ENCODE assay signal across 1 cellular context in the genomic region with DNA sequence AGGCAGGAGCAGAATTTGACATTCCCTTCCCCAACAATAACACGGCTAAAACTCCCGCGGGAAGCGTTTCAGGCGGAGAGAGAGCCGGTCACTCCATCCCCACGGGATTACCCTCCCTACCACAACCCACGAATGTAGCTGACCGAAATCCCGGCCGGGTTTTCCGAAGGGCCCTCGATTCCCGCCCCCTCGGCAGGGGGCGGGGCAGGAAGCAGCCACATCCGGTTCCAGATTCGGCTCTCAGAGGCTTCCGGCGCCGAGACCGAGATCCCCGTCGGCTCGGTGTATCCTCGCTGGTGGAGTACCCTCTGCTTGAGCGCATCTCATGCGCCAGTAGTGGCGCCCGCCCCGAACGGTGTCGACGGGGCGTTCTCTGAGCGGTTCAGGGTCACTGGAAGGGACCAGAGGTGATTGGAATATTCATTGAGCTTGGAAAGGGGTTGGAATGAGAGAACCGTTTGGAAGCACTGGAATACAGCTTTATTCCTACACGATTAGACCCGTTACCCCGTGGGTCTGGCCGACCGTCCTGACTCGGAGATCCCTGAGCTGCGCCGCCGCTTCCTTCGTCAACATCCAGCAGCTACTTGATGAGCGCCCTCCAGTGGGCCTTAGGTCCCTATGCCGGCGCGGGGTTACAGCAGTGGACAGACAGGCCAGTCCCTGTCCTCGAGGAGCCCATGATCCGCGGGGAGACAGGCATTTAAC.
A peak's percentile ranks its signal among the peaks of the same experiment; 100 is the strongest.
TF ChIP-seq lines count a peak whose summit lies in the region.

No MANE protein-coding gene starts in this region.

TF ChIP-seq in K562, 482 proteins besides CTCF, POLR2A, EP300 and RAD21 (continued from another document and continues in another):
- TF ChIP-seq, protein P1, sequence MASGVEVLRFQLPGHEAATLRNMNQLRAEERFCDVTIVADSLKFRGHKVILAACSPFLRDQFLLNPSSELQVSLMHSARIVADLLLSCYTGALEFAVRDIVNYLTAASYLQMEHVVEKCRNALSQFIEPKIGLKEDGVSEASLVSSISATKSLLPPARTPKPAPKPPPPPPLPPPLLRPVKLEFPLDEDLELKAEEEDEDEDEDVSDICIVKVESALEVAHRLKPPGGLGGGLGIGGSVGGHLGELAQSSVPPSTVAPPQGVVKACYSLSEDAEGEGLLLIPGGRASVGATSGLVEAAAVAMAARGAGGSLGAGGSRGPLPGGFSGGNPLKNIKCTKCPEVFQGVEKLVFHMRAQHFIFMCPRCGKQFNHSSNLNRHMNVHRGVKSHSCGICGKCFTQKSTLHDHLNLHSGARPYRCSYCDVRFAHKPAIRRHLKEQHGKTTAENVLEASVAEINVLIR (CRISPR knock-in tag; IDR thresholded peaks at IDR 0.05), result no peak
- TF ChIP-seq, protein P2, sequence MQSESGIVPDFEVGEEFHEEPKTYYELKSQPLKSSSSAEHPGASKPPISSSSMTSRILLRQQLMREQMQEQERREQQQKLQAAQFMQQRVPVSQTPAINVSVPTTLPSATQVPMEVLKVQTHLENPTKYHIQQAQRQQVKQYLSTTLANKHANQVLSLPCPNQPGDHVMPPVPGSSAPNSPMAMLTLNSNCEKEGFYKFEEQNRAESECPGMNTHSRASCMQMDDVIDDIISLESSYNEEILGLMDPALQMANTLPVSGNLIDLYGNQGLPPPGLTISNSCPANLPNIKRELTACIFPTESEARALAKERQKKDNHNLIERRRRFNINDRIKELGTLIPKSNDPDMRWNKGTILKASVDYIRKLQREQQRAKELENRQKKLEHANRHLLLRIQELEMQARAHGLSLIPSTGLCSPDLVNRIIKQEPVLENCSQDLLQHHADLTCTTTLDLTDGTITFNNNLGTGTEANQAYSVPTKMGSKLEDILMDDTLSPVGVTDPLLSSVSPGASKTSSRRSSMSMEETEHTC (IDR thresholded peaks at IDR 0.05), result no peak
- TF ChIP-seq YY1 (IDR thresholded peaks at IDR 0.05; ENCODE audit: borderline replicate concordance in 1 of 3, control insufficient read depth in 1 of 3, extremely low read depth in 1 of 3, insufficient read depth in 3 of 3, insufficient read length in 1 of 3, insufficient replicate concordance in 2 of 3, low read depth in 1 of 3, low read length in 2 of 3), result peak in 2 of 3 experiments; percentile 41 to 58
- TF ChIP-seq MLLT1 (IDR thresholded peaks at IDR 0.05), result peak in 1 of 2 experiments; percentile 23; a peak in 1 of 4 replicates
- no peak for TF ChIP-seq MXD1 (CRISPR knock-in tag; IDR thresholded peaks at IDR 0.05; ENCODE audit: borderline replicate concordance, poor library complexity, severe bottlenecking)
- no peak for TF ChIP-seq MXI1 (IDR thresholded peaks at IDR 0.05; ENCODE audit: low read depth, low read length)
- TF ChIP-seq MCM5 (IDR thresholded peaks at IDR 0.05; ENCODE audit: low read depth), result no peak
- peak; percentile 92 for TF ChIP-seq GATAD2B (IDR thresholded peaks at IDR 0.05; ENCODE audit: borderline replicate concordance)
- 0 out of 2 replicates have a peak, but pooled peaks have one; percentile 38 for TF ChIP-seq RBM14 (IDR thresholded peaks at IDR 0.05; ENCODE audit: borderline replicate concordance, insufficient read depth, low read depth, low read length)
- TF ChIP-seq ZBTB1 (CRISPR knock-in tag; IDR thresholded peaks at IDR 0.05; ENCODE audit: borderline replicate concordance, low read depth), result no peak
- TF ChIP-seq, protein P3, sequence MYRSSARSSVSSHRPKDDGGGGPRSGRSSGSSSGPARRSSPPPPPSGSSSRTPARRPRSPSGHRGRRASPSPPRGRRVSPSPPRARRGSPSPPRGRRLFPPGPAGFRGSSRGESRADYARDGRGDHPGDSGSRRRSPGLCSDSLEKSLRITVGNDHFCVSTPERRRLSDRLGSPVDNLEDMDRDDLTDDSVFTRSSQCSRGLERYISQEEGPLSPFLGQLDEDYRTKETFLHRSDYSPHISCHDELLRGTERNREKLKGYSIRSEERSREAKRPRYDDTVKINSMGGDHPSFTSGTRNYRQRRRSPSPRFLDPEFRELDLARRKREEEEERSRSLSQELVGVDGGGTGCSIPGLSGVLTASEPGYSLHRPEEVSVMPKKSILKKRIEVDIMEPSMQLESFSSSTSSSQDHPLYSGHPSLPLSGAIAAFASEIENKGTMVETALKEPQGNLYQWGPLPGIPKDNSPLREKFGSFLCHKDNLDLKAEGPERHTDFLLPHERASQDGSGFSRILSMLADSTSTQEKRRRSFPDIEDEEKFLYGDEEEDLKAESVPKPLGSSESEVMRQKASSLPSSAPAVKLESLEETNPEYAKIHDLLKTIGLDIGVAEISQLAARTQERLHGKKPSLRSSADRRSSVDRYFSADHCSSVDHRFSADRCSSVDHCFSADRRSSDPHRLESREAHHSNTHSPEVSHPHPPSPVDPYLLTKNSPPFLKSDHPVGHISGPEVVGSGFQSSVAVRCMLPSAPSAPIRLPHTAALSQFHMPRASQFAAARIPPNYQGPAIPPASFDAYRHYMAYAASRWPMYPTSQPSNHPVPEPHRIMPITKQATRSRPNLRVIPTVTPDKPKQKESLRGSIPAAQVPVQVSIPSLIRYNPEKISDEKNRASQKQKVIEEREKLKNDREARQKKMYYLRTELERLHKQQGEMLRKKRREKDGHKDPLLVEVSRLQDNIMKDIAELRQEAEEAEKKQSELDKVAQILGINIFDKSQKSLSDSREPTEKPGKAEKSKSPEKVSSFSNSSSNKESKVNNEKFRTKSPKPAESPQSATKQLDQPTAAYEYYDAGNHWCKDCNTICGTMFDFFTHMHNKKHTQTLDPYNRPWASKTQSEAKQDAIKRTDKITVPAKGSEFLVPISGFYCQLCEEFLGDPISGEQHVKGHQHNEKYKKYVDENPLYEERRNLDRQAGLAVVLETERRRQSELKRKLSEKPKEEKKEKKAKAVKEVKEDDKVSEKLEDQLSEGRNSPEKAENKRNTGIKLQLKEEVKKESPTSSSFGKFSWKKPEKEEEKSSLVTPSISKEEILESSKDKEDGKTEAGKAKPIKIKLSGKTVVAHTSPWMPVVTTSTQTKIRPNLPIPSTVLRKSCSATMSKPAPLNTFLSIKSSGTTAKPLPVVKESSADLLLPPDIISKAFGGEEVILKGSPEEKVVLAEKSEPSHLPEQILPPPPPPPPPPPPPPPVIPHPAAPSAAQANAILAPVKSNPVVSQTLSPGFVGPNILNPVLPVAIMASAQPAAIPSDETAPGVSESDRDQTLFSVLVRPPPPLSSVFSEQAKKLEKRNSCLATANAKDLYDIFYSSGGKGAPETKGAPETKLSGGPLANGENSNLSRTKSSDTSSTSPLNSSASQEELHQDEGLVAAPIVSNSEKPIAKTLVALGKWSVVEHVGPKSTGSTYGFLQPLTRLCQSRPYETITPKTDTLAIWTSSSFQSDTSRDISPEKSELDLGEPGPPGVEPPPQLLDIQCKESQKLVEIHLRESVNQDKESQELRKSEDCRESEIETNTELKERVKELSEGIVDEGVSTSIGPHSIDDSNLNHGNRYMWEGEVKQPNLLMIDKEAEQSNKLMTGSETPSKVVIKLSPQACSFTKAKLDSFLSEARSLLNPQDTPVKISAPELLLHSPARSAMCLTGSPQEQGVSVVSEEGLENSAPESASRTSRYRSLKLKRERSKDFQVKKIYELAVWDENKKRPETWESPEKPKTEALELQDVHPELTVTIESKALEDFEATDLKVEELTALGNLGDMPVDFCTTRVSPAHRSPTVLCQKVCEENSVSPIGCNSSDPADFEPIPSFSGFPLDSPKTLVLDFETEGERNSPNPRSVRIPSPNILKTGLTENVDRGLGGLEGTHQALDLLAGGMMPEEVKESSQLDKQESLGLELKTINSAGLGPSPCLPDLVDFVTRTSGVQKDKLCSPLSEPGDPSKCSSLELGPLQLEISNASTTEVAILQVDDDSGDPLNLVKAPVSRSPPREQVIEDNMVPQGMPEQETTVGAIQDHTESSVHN (IDR thresholded peaks at IDR 0.05; ENCODE audit: borderline replicate concordance in 1 of 2, low read depth in 1 of 2), result 0 out of 4 replicates have a peak, but pooled peaks of 1 of the 2 experiments have one; percentile 35
- no peak; the same call in 1 of the 2 replicates for TF ChIP-seq GTF2E2 (tag; IDR thresholded peaks at IDR 0.05)
- TF ChIP-seq ZNF740 (CRISPR knock-in tag; IDR thresholded peaks at IDR 0.05), result peak; percentile 79
- TF ChIP-seq ZNF740 (tag; IDR thresholded peaks at IDR 0.05), result no peak; a peak in 1 of 4 replicates
- TF ChIP-seq ZNF778 (CRISPR knock-in tag; IDR thresholded peaks at IDR 0.05), result no peak
- no peak for TF ChIP-seq TSC22D4 (tag; IDR thresholded peaks at IDR 0.05)
- TF ChIP-seq MCM7 (IDR thresholded peaks at IDR 0.05), result no peak
- TF ChIP-seq SNAPC5 (CRISPR knock-in tag; IDR thresholded peaks at IDR 0.05), result no peak
- TF ChIP-seq, protein P4, sequence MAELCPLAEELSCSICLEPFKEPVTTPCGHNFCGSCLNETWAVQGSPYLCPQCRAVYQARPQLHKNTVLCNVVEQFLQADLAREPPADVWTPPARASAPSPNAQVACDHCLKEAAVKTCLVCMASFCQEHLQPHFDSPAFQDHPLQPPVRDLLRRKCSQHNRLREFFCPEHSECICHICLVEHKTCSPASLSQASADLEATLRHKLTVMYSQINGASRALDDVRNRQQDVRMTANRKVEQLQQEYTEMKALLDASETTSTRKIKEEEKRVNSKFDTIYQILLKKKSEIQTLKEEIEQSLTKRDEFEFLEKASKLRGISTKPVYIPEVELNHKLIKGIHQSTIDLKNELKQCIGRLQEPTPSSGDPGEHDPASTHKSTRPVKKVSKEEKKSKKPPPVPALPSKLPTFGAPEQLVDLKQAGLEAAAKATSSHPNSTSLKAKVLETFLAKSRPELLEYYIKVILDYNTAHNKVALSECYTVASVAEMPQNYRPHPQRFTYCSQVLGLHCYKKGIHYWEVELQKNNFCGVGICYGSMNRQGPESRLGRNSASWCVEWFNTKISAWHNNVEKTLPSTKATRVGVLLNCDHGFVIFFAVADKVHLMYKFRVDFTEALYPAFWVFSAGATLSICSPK (IDR thresholded peaks at IDR 0.05; ENCODE audit: borderline replicate concordance), result 0 out of 2 replicates have a peak, but pooled peaks have one; percentile 9
- peak; percentile 1 to 48; a peak in 1 of 4 replicates for TF ChIP-seq ETV6 (IDR thresholded peaks at IDR 0.05; ENCODE audit: borderline replicate concordance in 1 of 2, low read depth in 2 of 2, low read length in 1 of 2)
- no peak for TF ChIP-seq ETV6 (CRISPR knock-in tag; IDR thresholded peaks at IDR 0.05; ENCODE audit: borderline replicate concordance)
- TF ChIP-seq RBM17 (IDR thresholded peaks at IDR 0.05; ENCODE audit: borderline replicate concordance, low read depth, low read length), result no peak
- no peak for TF ChIP-seq ZNF586 (CRISPR knock-in tag; conservative IDR thresholded peaks at IDR 0.05)
- TF ChIP-seq PML (IDR thresholded peaks at IDR 0.05; ENCODE audit: low read length), result peak; percentile 90; the same call in 1 of the 2 replicates
- peak; percentile 76; the same call in 1 of the 2 replicates for TF ChIP-seq MBD2 (IDR thresholded peaks at IDR 0.05; ENCODE audit: borderline replicate concordance, low read depth)
- TF ChIP-seq, protein P5, sequence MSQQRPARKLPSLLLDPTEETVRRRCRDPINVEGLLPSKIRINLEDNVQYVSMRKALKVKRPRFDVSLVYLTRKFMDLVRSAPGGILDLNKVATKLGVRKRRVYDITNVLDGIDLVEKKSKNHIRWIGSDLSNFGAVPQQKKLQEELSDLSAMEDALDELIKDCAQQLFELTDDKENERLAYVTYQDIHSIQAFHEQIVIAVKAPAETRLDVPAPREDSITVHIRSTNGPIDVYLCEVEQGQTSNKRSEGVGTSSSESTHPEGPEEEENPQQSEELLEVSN (IDR thresholded peaks at IDR 0.05; ENCODE audit: borderline replicate concordance in 1 of 2, extremely low read depth in 1 of 2, insufficient read depth in 1 of 2, insufficient read length in 1 of 2, low read depth in 1 of 2, low read length in 1 of 2, poor library complexity in 1 of 2, severe bottlenecking in 1 of 2), result peak; percentile 43 to 87
- TF ChIP-seq BHLHE40 (IDR thresholded peaks at IDR 0.05; ENCODE audit: low read length), result no peak; the same call in 1 of the 2 replicates
- TF ChIP-seq, protein P6, sequence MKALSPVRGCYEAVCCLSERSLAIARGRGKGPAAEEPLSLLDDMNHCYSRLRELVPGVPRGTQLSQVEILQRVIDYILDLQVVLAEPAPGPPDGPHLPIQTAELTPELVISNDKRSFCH (CRISPR knock-in tag; IDR thresholded peaks at IDR 0.05), result no peak
- TF ChIP-seq, protein P6 (tag; IDR thresholded peaks at IDR 0.05), result peak; percentile 42; the same call in 1 of the 2 replicates
- peak; percentile 53; the same call in 1 of the 2 replicates for TF ChIP-seq MIER1 (IDR thresholded peaks at IDR 0.05; ENCODE audit: low read depth)
- TF ChIP-seq RBBP5 (IDR thresholded peaks at IDR 0.05; ENCODE audit: borderline replicate concordance, insufficient read depth, low read length, poor library complexity, severe bottlenecking), result peak; percentile 62
- TF ChIP-seq SAP30 (IDR thresholded peaks at IDR 0.05; ENCODE audit: borderline replicate concordance, insufficient read depth, low read depth, low read length, poor library complexity, severe bottlenecking), result peak; percentile 61
- peak; percentile 41 for TF ChIP-seq C11orf30 (IDR thresholded peaks at IDR 0.05; ENCODE audit: low read depth)
- peak; percentile 61 to 65; a peak in 3 of 4 replicates for TF ChIP-seq SRF (CRISPR knock-in tag; IDR thresholded peaks at IDR 0.05)
- no peak for TF ChIP-seq NR3C1 (CRISPR knock-in tag; IDR thresholded peaks at IDR 0.05)
- no peak for TF ChIP-seq RFX7 (CRISPR knock-in tag; IDR thresholded peaks at IDR 0.05)
- TF ChIP-seq RBM22 (IDR thresholded peaks at IDR 0.05; ENCODE audit: low read depth, low read length, poor library complexity, severe bottlenecking), result peak; percentile 76
